Comparison of ENCODE assay signal across 1 cellular context in the genomic region with DNA sequence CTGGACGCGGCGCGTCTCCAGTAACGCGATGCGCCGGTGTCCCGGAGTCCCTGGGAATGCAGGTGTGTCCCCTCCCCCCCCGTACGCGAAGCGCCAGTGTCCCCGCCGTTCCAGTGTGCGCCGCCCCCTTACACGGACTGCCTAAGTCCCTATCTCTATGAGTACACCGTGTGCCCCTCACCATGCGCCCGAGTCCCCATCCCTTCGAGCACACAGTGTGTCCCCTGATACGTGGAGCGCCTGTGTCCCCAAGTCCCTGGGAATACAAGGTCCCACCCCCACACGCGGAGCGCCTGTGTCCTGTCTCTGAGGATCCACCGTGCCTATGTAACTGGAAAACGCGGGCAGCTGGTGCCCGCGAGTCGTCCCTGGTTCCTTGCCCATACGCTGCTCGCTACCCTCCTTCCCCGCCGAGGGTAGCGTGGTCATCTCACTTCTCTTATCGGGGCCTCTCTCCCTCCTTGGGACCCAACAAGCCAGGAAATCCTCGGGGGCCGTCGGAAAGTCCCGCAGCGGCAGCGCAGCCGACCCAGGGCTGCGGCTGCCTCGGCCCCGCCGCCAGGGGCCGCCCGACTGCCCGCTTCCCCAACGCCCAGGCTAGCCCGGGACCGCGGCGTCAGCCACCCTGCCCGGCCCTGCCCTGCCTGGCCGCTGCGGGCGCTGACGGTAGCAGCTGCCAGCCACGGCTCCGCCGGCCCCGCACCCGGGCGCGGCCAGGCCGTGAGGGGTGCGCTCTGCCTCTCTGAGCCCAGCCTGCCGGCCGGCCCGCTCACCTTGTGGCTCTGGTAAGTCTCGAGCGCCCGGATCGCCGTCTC.
A peak's percentile ranks its signal among the peaks of the same experiment; 100 is the strongest.
TF ChIP-seq lines count a peak whose summit lies in the region.

No MANE protein-coding gene starts in this region.

TF ChIP-seq in HepG2, 621 proteins besides CTCF, POLR2A, EP300 and RAD21 (continued from another document and continues in another):
- TF ChIP-seq, protein P1, sequence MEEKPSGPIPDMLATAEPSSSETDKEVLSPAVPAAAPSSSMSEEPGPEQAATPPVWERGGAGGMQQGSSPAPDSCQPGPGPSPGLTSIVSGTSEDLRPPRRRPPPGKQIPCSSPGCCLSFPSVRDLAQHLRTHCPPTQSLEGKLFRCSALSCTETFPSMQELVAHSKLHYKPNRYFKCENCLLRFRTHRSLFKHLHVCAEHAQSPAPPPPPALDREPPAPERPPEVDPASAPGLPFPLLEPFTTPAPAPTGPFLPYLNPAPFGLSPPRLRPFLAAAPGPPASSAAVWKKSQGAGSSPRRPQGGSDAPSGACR (CRISPR knock-in tag; IDR thresholded peaks at IDR 0.05), result no peak
- TF ChIP-seq ZNF225 (CRISPR knock-in tag; IDR thresholded peaks at IDR 0.05) (no peak), TEAD2 (CRISPR knock-in tag; IDR thresholded peaks at IDR 0.05) (no peak), SRSF1 (optimal IDR thresholded peaks at IDR 0.05; ENCODE audit: low read depth, low read length) (no peak), ZNF256 (CRISPR knock-in tag; conservative IDR thresholded peaks at IDR 0.05) (no peak), ZNF263 (CRISPR knock-in tag; IDR thresholded peaks at IDR 0.05) (peak; percentile 29; the same call in 1 of the 2 replicates), SOX5 (CRISPR knock-in tag; IDR thresholded peaks at IDR 0.05; ENCODE audit: borderline replicate concordance) (no peak), FOXK2 (IDR thresholded peaks at IDR 0.05) (no peak), MAF1 (CRISPR knock-in tag; IDR thresholded peaks at IDR 0.05; ENCODE audit: borderline replicate concordance) (0 out of 2 replicates have a peak, but pooled peaks have one; percentile 21), ZNF235 (CRISPR knock-in tag; IDR thresholded peaks at IDR 0.05; ENCODE audit: borderline replicate concordance) (no peak), ZNF30 (CRISPR knock-in tag; IDR thresholded peaks at IDR 0.05) (no peak), ZNF12 (CRISPR knock-in tag; IDR thresholded peaks at IDR 0.05) (no peak), ZNF296 (CRISPR knock-in tag; conservative IDR thresholded peaks at IDR 0.05) (no peak), ZNF20 (CRISPR knock-in tag; IDR thresholded peaks at IDR 0.05) (no peak), CC2D1A (CRISPR knock-in tag; IDR thresholded peaks at IDR 0.05) (no peak), NCOA2 (CRISPR knock-in tag; IDR thresholded peaks at IDR 0.05) (no peak), ZNF737 (CRISPR knock-in tag; IDR thresholded peaks at IDR 0.05; ENCODE audit: borderline replicate concordance) (no peak), GABPA (IDR thresholded peaks at IDR 0.05; ENCODE audit: low read depth, low read length) (no peak), GABPA (CRISPR knock-in tag; IDR thresholded peaks at IDR 0.05; ENCODE audit: low read depth) (no peak), ZNF772 (CRISPR knock-in tag; IDR thresholded peaks at IDR 0.05) (peak; percentile 50; the same call in 1 of the 2 replicates), ZNF232 (CRISPR knock-in tag; IDR thresholded peaks at IDR 0.05; ENCODE audit: borderline replicate concordance) (0 out of 2 replicates have a peak, but pooled peaks have one; percentile 31), NR2F6 (IDR thresholded peaks at IDR 0.05) (no peak), NR2F6 (CRISPR knock-in tag; IDR thresholded peaks at IDR 0.05) (no peak), SP140L (CRISPR knock-in tag; IDR thresholded peaks at IDR 0.05; ENCODE audit: borderline replicate concordance) (no peak), ZNF746 (CRISPR knock-in tag; IDR thresholded peaks at IDR 0.05) (no peak), ZNF678 (CRISPR knock-in tag; IDR thresholded peaks at IDR 0.05) (no peak), HHEX (CRISPR knock-in tag; IDR thresholded peaks at IDR 0.05) (no peak), SAFB2 (CRISPR knock-in tag; IDR thresholded peaks at IDR 0.05; ENCODE audit: borderline replicate concordance, low read depth) (no peak)
- TF ChIP-seq, protein P2, sequence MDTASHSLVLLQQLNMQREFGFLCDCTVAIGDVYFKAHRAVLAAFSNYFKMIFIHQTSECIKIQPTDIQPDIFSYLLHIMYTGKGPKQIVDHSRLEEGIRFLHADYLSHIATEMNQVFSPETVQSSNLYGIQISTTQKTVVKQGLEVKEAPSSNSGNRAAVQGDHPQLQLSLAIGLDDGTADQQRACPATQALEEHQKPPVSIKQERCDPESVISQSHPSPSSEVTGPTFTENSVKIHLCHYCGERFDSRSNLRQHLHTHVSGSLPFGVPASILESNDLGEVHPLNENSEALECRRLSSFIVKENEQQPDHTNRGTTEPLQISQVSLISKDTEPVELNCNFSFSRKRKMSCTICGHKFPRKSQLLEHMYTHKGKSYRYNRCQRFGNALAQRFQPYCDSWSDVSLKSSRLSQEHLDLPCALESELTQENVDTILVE (CRISPR knock-in tag; IDR thresholded peaks at IDR 0.05), result no peak
- TF ChIP-seq, protein P3, sequence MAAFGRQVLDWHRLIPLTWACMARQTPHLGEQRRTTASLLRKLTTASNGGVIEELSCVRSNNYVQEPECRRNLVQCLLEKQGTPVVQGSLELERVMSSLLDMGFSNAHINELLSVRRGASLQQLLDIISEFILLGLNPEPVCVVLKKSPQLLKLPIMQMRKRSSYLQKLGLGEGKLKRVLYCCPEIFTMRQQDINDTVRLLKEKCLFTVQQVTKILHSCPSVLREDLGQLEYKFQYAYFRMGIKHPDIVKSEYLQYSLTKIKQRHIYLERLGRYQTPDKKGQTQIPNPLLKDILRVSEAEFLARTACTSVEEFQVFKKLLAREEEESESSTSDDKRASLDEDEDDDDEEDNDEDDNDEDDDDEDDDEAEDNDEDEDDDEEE (CRISPR knock-in tag; IDR thresholded peaks at IDR 0.05), result no peak
- TF ChIP-seq, protein P4, sequence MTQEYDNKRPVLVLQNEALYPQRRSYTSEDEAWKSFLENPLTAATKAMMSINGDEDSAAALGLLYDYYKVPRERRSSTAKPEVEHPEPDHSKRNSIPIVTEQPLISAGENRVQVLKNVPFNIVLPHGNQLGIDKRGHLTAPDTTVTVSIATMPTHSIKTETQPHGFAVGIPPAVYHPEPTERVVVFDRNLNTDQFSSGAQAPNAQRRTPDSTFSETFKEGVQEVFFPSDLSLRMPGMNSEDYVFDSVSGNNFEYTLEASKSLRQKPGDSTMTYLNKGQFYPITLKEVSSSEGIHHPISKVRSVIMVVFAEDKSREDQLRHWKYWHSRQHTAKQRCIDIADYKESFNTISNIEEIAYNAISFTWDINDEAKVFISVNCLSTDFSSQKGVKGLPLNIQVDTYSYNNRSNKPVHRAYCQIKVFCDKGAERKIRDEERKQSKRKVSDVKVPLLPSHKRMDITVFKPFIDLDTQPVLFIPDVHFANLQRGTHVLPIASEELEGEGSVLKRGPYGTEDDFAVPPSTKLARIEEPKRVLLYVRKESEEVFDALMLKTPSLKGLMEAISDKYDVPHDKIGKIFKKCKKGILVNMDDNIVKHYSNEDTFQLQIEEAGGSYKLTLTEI (CRISPR knock-in tag; conservative IDR thresholded peaks at IDR 0.05), result no peak
- TF ChIP-seq, protein P5, sequence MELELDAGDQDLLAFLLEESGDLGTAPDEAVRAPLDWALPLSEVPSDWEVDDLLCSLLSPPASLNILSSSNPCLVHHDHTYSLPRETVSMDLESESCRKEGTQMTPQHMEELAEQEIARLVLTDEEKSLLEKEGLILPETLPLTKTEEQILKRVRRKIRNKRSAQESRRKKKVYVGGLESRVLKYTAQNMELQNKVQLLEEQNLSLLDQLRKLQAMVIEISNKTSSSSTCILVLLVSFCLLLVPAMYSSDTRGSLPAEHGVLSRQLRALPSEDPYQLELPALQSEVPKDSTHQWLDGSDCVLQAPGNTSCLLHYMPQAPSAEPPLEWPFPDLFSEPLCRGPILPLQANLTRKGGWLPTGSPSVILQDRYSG (CRISPR knock-in tag; IDR thresholded peaks at IDR 0.05), result peak; percentile 37; the same call in 1 of the 2 replicates
- TF ChIP-seq, protein P6, sequence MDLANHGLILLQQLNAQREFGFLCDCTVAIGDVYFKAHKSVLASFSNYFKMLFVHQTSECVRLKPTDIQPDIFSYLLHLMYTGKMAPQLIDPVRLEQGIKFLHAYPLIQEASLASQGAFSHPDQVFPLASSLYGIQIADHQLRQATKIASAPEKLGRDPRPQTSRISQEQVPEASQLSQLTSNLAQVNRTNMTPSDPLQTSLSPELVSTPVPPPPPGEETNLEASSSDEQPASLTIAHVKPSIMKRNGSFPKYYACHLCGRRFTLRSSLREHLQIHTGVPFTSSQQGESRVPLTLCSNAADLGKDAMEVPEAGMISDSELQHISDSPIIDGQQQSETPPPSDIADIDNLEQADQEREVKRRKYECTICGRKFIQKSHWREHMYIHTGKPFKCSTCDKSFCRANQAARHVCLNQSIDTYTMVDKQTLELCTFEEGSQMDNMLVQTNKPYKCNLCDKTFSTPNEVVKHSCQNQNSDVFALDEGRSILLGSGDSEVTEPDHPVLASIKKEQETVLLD (CRISPR knock-in tag; IDR thresholded peaks at IDR 0.05; ENCODE audit: low read depth), result no peak
- TF ChIP-seq, protein P7, sequence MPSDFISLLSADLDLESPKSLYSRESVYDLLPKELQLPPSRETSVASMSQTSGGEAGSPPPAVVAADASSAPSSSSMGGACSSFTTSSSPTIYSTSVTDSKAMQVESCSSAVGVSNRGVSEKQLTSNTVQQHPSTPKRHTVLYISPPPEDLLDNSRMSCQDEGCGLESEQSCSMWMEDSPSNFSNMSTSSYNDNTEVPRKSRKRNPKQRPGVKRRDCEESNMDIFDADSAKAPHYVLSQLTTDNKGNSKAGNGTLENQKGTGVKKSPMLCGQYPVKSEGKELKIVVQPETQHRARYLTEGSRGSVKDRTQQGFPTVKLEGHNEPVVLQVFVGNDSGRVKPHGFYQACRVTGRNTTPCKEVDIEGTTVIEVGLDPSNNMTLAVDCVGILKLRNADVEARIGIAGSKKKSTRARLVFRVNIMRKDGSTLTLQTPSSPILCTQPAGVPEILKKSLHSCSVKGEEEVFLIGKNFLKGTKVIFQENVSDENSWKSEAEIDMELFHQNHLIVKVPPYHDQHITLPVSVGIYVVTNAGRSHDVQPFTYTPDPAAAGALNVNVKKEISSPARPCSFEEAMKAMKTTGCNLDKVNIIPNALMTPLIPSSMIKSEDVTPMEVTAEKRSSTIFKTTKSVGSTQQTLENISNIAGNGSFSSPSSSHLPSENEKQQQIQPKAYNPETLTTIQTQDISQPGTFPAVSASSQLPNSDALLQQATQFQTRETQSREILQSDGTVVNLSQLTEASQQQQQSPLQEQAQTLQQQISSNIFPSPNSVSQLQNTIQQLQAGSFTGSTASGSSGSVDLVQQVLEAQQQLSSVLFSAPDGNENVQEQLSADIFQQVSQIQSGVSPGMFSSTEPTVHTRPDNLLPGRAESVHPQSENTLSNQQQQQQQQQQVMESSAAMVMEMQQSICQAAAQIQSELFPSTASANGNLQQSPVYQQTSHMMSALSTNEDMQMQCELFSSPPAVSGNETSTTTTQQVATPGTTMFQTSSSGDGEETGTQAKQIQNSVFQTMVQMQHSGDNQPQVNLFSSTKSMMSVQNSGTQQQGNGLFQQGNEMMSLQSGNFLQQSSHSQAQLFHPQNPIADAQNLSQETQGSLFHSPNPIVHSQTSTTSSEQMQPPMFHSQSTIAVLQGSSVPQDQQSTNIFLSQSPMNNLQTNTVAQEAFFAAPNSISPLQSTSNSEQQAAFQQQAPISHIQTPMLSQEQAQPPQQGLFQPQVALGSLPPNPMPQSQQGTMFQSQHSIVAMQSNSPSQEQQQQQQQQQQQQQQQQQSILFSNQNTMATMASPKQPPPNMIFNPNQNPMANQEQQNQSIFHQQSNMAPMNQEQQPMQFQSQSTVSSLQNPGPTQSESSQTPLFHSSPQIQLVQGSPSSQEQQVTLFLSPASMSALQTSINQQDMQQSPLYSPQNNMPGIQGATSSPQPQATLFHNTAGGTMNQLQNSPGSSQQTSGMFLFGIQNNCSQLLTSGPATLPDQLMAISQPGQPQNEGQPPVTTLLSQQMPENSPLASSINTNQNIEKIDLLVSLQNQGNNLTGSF (CRISPR knock-in tag; IDR thresholded peaks at IDR 0.05), result 0 out of 2 replicates have a peak, but pooled peaks have one; percentile 55
- TF ChIP-seq, protein P8, sequence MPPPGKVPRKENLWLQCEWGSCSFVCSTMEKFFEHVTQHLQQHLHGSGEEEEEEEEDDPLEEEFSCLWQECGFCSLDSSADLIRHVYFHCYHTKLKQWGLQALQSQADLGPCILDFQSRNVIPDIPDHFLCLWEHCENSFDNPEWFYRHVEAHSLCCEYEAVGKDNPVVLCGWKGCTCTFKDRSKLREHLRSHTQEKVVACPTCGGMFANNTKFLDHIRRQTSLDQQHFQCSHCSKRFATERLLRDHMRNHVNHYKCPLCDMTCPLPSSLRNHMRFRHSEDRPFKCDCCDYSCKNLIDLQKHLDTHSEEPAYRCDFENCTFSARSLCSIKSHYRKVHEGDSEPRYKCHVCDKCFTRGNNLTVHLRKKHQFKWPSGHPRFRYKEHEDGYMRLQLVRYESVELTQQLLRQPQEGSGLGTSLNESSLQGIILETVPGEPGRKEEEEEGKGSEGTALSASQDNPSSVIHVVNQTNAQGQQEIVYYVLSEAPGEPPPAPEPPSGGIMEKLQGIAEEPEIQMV (CRISPR knock-in tag; IDR thresholded peaks at IDR 0.05; ENCODE audit: low read depth), result no peak
- TF ChIP-seq, protein P9, sequence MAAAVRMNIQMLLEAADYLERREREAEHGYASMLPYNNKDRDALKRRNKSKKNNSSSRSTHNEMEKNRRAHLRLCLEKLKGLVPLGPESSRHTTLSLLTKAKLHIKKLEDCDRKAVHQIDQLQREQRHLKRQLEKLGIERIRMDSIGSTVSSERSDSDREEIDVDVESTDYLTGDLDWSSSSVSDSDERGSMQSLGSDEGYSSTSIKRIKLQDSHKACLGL (CRISPR knock-in tag; IDR thresholded peaks at IDR 0.05), result no peak; the same call in 1 of the 2 replicates
- TF ChIP-seq, protein P10, sequence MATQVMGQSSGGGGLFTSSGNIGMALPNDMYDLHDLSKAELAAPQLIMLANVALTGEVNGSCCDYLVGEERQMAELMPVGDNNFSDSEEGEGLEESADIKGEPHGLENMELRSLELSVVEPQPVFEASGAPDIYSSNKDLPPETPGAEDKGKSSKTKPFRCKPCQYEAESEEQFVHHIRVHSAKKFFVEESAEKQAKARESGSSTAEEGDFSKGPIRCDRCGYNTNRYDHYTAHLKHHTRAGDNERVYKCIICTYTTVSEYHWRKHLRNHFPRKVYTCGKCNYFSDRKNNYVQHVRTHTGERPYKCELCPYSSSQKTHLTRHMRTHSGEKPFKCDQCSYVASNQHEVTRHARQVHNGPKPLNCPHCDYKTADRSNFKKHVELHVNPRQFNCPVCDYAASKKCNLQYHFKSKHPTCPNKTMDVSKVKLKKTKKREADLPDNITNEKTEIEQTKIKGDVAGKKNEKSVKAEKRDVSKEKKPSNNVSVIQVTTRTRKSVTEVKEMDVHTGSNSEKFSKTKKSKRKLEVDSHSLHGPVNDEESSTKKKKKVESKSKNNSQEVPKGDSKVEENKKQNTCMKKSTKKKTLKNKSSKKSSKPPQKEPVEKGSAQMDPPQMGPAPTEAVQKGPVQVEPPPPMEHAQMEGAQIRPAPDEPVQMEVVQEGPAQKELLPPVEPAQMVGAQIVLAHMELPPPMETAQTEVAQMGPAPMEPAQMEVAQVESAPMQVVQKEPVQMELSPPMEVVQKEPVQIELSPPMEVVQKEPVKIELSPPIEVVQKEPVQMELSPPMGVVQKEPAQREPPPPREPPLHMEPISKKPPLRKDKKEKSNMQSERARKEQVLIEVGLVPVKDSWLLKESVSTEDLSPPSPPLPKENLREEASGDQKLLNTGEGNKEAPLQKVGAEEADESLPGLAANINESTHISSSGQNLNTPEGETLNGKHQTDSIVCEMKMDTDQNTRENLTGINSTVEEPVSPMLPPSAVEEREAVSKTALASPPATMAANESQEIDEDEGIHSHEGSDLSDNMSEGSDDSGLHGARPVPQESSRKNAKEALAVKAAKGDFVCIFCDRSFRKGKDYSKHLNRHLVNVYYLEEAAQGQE (IDR thresholded peaks at IDR 0.05; ENCODE audit: borderline replicate concordance in 1 of 2, low read depth in 1 of 2, low read length in 2 of 2), result no peak
